8 cellular contexts compared by ENCODE assay signal in genomic region chr1:28582248-28582615, GRCh38. TPM values are rescaled to one million over a fixed set of nuclear protein-coding genes. Genes with fewer than 3 reads are reported as not detected.
DNase-seq lines count a peak whose midpoint lies in the region; ATAC-seq and TF ChIP-seq lines count a peak whose summit lies in the region.

No MANE protein-coding gene starts in this region.

- 0 to 1% methylated on average over 10 of the region's 10 CpGs for WGBS in testis, 2 donors

- ATAC-seq in DND-41 (ENCODE audit: insufficient read depth, low read depth) (no peak), GM19023 (IDR thresholded peaks at IDR 0.05; ENCODE audit: unreplicated experiment) (no peak), GM21717 (IDR thresholded peaks at IDR 0.05; ENCODE audit: unreplicated experiment) (no peak)

- no peaks in the 10 kb centered on the region for H3K27me3 ChIP-seq in DND-41 (ENCODE audit: insufficient read depth, low read length, poor library complexity)
- H3K27me3 ChIP-seq in KMS-11 (ENCODE audit: insufficient read depth, low read depth), result no peaks in the 10 kb centered on the region
- no peaks in the 10 kb centered on the region for H3K27me3 ChIP-seq in kidney epithelial cell (ENCODE audit: control insufficient read depth, insufficient read depth, low read length)
- no peaks in the 10 kb centered on the region for H3K27me3 ChIP-seq in testis

- no peak for DNase-seq in DND-41
- peak; percentile 56 for DNase-seq in astrocyte of the spinal cord (ENCODE audit: low read depth, low spot score)
- no peak for DNase-seq in kidney epithelial cell (ENCODE audit: low read depth)
- DNase-seq in testis, result no peak
- no peak for DNase-seq in GM13976 (ENCODE audit: low spot score)

- H3K36me3 ChIP-seq in DND-41 (ENCODE audit: insufficient read depth, low read length) (peaks cover 43% of the 10 kb centered on the region), KMS-11 (ENCODE audit: insufficient read depth) (peaks cover 22% of the 10 kb centered on the region; the same call in 1 of the 2 replicates), kidney epithelial cell (ENCODE audit: control insufficient read depth, insufficient read depth, low read length) (peaks cover 1% of the 10 kb centered on the region), testis (ENCODE audit: low read depth, missing control alignments) (no peaks in the 10 kb centered on the region)

- peak overlapping the region; percentile 86 to 89; a peak in 3 of 4 replicates for H3K4me3 ChIP-seq in DND-41 (ENCODE audit: low read depth in 1 of 2, low read length in 2 of 2)
- H3K4me3 ChIP-seq in KMS-11 (IDR thresholded peaks at IDR 0.05; ENCODE audit: insufficient read depth, low read depth, low read length), result no peak overlapping the region
- H3K4me3 ChIP-seq in astrocyte of the spinal cord (ENCODE audit: low read depth, low read length), result peak overlapping the region; percentile 88
- H3K4me3 ChIP-seq in kidney epithelial cell (ENCODE audit: low read depth, low read length), result peak overlapping the region; percentile 76
- peak overlapping the region; percentile 77 to 85 for H3K4me3 ChIP-seq in testis

- TF ChIP-seq POLR2A in testis (IDR thresholded peaks at IDR 0.05), result no peak

- H3K9ac ChIP-seq in DND-41 (ENCODE audit: low read depth, low read length) (peak overlapping the region; percentile 95), KMS-11 (peak overlapping the region; percentile 95)

- H3K79me2 ChIP-seq in DND-41 (ENCODE audit: insufficient read depth, low read length) (peaks cover 29% of the 10 kb centered on the region), KMS-11 (ENCODE audit: insufficient read depth, low read depth) (peaks cover 26% of the 10 kb centered on the region)

- H4K20me1 ChIP-seq in DND-41 (ENCODE audit: insufficient read depth, low read length) (peaks cover 28% of the 10 kb centered on the region), KMS-11 (ENCODE audit: insufficient read depth) (peaks cover 15% of the 10 kb centered on the region)

- in situ Hi-C loops in astrocyte of the spinal cord (cut with HindIII; ENCODE audit: low sequenced_read_pairs) (no loop called here), GM13976 (cut with MboI; ENCODE audit: low sequenced_read_pairs, unreplicated experiment) (no loop called here)

- H3K27ac ChIP-seq in DND-41 (ENCODE audit: low read length), result peak overlapping the region; percentile 57
- H3K27ac ChIP-seq in KMS-11, result peak overlapping the region; percentile 63
- H3K27ac ChIP-seq in testis, result peak overlapping the region; percentile 61 to 85

- H3K4me2 ChIP-seq in DND-41 (ENCODE audit: insufficient read depth, low read length) (peak overlapping the region; percentile 84), KMS-11 (peak overlapping the region; percentile 95)

- H3K4me1 ChIP-seq in DND-41 (ENCODE audit: insufficient read depth, low read length) (peaks cover 33% of the 10 kb centered on the region), KMS-11 (ENCODE audit: low read depth, poor library complexity, severe bottlenecking) (peaks cover 31% of the 10 kb centered on the region), testis (peaks cover 14% of the 10 kb centered on the region)

- H2AFZ ChIP-seq in DND-41 (ENCODE audit: low read depth, low read length) (peak overlapping the region; percentile 80), KMS-11 (ENCODE audit: low read depth) (peak overlapping the region; percentile 81)

- intact Hi-C loops in testis (cut with DNase I; ENCODE audit: low total_unique reads), result no loop called here

- H3K9me3 ChIP-seq in DND-41 (ENCODE audit: insufficient read depth, low read length, severe bottlenecking) (no peaks in the 10 kb centered on the region), testis (no peaks in the 10 kb centered on the region)

- TF ChIP-seq CTCF in DND-41 (IDR thresholded peaks at IDR 0.05; ENCODE audit: borderline replicate concordance, extremely low read depth, low read length, poor library complexity, severe bottlenecking) (no peak), KMS-11 (conservative IDR thresholded peaks at IDR 0.05; ENCODE audit: low read depth, low read length) (no peak), astrocyte of the spinal cord (IDR thresholded peaks at IDR 0.05; ENCODE audit: low read depth, low read length) (no peak), kidney epithelial cell (IDR thresholded peaks at IDR 0.05; ENCODE audit: insufficient read depth, low read length, poor library complexity, severe bottlenecking) (no peak), testis (IDR thresholded peaks at IDR 0.05) (no peak), GM13976 (IDR thresholded peaks at IDR 0.05; ENCODE audit: borderline replicate concordance, control extremely low read depth, extremely low read depth, insufficient read depth, missing control alignments) (no peak)

RNA-seq across cellular contexts. Expression of gene RAB42, which starts 9.8 kb away (rescaled TPM):
- total RNA-seq in kidney epithelial cell (9.6 and 13.5 TPM in 2 replicates), testis (1 to 10 TPM; 1.8 to 5.4 TPM)
- 4.6 TPM for polyA plus RNA-seq in testis (ENCODE audit: insufficient read depth, low read depth, low replicate concordance)

RNA-seq across cellular contexts. Expression of gene TRNAU1AP, which starts 29.3 kb away (rescaled TPM):
- total RNA-seq in kidney epithelial cell, result 11.9 and 20.1 TPM in 2 replicates
- 10 to 100 TPM; 15.5 to 22.5 TPM for total RNA-seq in testis
- polyA plus RNA-seq in testis (ENCODE audit: insufficient read depth, low read depth, low replicate concordance), result 19.8 TPM
